ENCODE assay signal across 21 cellular contexts in genomic region chr9:90884178-90884577, GRCh38.
DNase-seq lines count a peak whose midpoint lies in the region; ATAC-seq, FAIRE-seq and TF ChIP-seq lines count a peak whose summit lies in the region.
"Had no signal": no experiment of that assay in that cellular context is flagged by ENCODE, and none has a peak within 500 bp of the region (broad histone marks: within the 10 kb centered on the region; RNA-seq: fewer than 3 reads in every experiment).

No MANE protein-coding gene starts in this region.

- CTCF ChIA-PET in A549 (lab: Yijun Ruan, JAX) (no interaction called here), activated B cell treated with CpG ODN at 0.5 μM for 24 hours (lab: Charles Lee) (no interaction called here)

- no peak for TF ChIP-seq EP300 in A549 (IDR thresholded peaks at IDR 0.05)

- H3K9ac ChIP-seq in colonic mucosa (ENCODE audit: low read depth in 2 of 2, low read length in 2 of 2): no peak overlapping the region

- TF ChIP-seq RAD21 in A549 (conservative IDR thresholded peaks at IDR 0.05 in 1 of 2, IDR thresholded peaks at IDR 0.05 in 1 of 2): no peak

- POLR2A ChIA-PET in A549 (lab: Yijun Ruan, JAX) (no interaction called here), activated B cell treated with CpG ODN at 0.5 μM for 24 hours (lab: Charles Lee) (no interaction called here)

- H3K4me3 ChIP-seq in A549 (no peak overlapping the region), pancreas (no peak overlapping the region), colonic mucosa (no peak overlapping the region)

- peaks cover 0 to 15% (median 0%) of the 10 kb centered on the region in 3 donors for H3K36me3 ChIP-seq in pancreas
- peaks cover 6% of the 10 kb centered on the region for H3K36me3 ChIP-seq in colonic mucosa
- H3K36me3 ChIP-seq: BE2C had no signal

- no peaks in the 10 kb centered on the region for H3K4me1 ChIP-seq in A549
- H3K4me1 ChIP-seq in pancreas: no peaks in the 10 kb centered on the region
- H3K4me1 ChIP-seq in colonic mucosa: no peaks in the 10 kb centered on the region
- H3K4me1 ChIP-seq: BE2C, Caco-2 had no signal

- 70% methylated on average over 8 of the region's 8 CpGs for WGBS in A549 (ENCODE audit: missing lambda C conversion rate)
- 75 to 83% methylated on average over 8 of the region's 8 CpGs for WGBS in pancreas, 2 donors

- no peak overlapping the region for H3K4me3 Mint-ChIP-seq in activated B cell treated with CpG ODN at 0.5 μM for 24 hours
- H3K4me3 Mint-ChIP-seq: CD4-positive, CD25-positive, alpha-beta regulatory T cell; H9 had no signal

- H3K36me3 Mint-ChIP-seq in activated B cell treated with CpG ODN at 0.5 μM for 24 hours (ENCODE audit: low read depth): peaks cover 82% of the 10 kb centered on the region
- H3K36me3 Mint-ChIP-seq: CD4-positive, CD25-positive, alpha-beta regulatory T cell had no signal

- no peaks in the 10 kb centered on the region for H3K9me3 Mint-ChIP-seq in activated B cell treated with CpG ODN at 0.5 μM for 24 hours

- DNase-seq in A549 (ENCODE audit: low read depth in 1 of 2, low spot score in 1 of 2) (no peak), GM12891 (ENCODE audit: insufficient read length, low spot score) (no peak), activated B cell treated with CpG ODN at 0.5 μM for 24 hours (no peak), pancreas (no peak), NCI-H1105 (lab: John Stamatoyannopoulos, UW) (no peak), colonic mucosa (no peak)
- DNase-seq in activated naive CD4-positive, alpha-beta T cell (lab: John Stamatoyannopoulos, UW): no peak
- DNase-seq: ACHN; BE2C; C1 segment of cervical spinal cord; Caco-2; CD4-positive, CD25-positive, alpha-beta regulatory T cell; DMS153; DND-41; EL; GOT3; H9; KG1 had no signal

- H3K27ac ChIP-seq in A549: no peak overlapping the region
- no peak overlapping the region for H3K27ac ChIP-seq in pancreas
- no peak overlapping the region for H3K27ac ChIP-seq in colonic mucosa

- ATAC-seq in A549: no peak
- no peak for ATAC-seq in activated B cell treated with CpG ODN at 0.5 μM for 24 hours (ENCODE audit: low read depth)
- no peak for ATAC-seq in pancreas
- ATAC-seq in GM18873 (IDR thresholded peaks at IDR 0.05; ENCODE audit: low FRiP score, unreplicated experiment): no peak
- ATAC-seq: HepG2 had no signal

- H3K4me1 Mint-ChIP-seq in activated B cell treated with CpG ODN at 0.5 μM for 24 hours: peaks cover 41% of the 10 kb centered on the region
- H3K4me1 Mint-ChIP-seq: CD4-positive, CD25-positive, alpha-beta regulatory T cell had no signal

- no peaks in the 10 kb centered on the region for H3K27me3 Mint-ChIP-seq in activated B cell treated with CpG ODN at 0.5 μM for 24 hours
- H3K27me3 Mint-ChIP-seq: CD4-positive, CD25-positive, alpha-beta regulatory T cell; IgD-negative memory B cell had no signal

- TF ChIP-seq CTCF in A549 (IDR thresholded peaks at IDR 0.05) (no peak), activated B cell treated with CpG ODN at 0.5 μM for 24 hours (IDR thresholded peaks at IDR 0.05) (no peak), pancreas (IDR thresholded peaks at IDR 0.05) (no peak), colonic mucosa (IDR thresholded peaks at IDR 0.05) (no peak)

- intact Hi-C loops in activated B cell treated with CpG ODN at 0.5 μM for 24 hours (cut with micrococcal nuclease) (no loop called here), pancreas (cut with DNase I) (no loop called here), colonic mucosa (cut with DNase I) (no loop called here)

- peak overlapping the region; percentile 69 for H3K27ac Mint-ChIP-seq in activated B cell treated with CpG ODN at 0.5 μM for 24 hours
- H3K27ac Mint-ChIP-seq: CD4-positive, CD25-positive, alpha-beta regulatory T cell had no signal

- no peak overlapping the region for H3K4me2 ChIP-seq in A549

- H3K27me3 ChIP-seq in pancreas (no peaks in the 10 kb centered on the region), colonic mucosa (no peaks in the 10 kb centered on the region)
- H3K27me3 ChIP-seq: BE2C had no signal

- FAIRE-seq in A549 (lab: Jason Lieb, UNC) (peak; percentile 68), GM12891 (lab: Jason Lieb, UNC) (peak; percentile 95), pancreas (lab: Jason Lieb, UNC) (peak; percentile 98)
- FAIRE-seq: HepG2 had no signal

- H3K9me3 ChIP-seq in A549 (peaks cover 6% of the 10 kb centered on the region; the same call in 2 of the 3 replicates), pancreas (no peaks in the 10 kb centered on the region), colonic mucosa (no peaks in the 10 kb centered on the region)
- H3K9me3 ChIP-seq: BE2C, Caco-2 had no signal

- TF ChIP-seq POLR2A in A549 (IDR thresholded peaks at IDR 0.05; ENCODE audit: low read length): no peak
- TF ChIP-seq POLR2A in GM12891 (IDR thresholded peaks at IDR 0.05; ENCODE audit: low read depth, low read length): no peak

TF ChIP-seq in A549, 52 proteins besides CTCF, POLR2A, EP300 and RAD21:
- no peak for TF ChIP-seq FOSL2 (IDR thresholded peaks at IDR 0.05)
- no peak for TF ChIP-seq FOSL2 (CRISPR knock-in tag; IDR thresholded peaks at IDR 0.05)
- no peak for TF ChIP-seq HOXA7 (CRISPR knock-in tag; IDR thresholded peaks at IDR 0.05)
- no peak for TF ChIP-seq REST (IDR thresholded peaks at IDR 0.05)
- no peak for TF ChIP-seq E2F6 (IDR thresholded peaks at IDR 0.05; ENCODE audit: borderline replicate concordance, low read depth)
- no peak for TF ChIP-seq CHD2 (IDR thresholded peaks at IDR 0.05; ENCODE audit: low read length, partially characterized antibody)

TF ChIP-seq in GM12891, 5 proteins besides CTCF, POLR2A, EP300 and RAD21:
- TF ChIP-seq POLR2AphosphoS5 (IDR thresholded peaks at IDR 0.05; ENCODE audit: low read depth, low read length): no peak
- TF ChIP-seq TAF1 (IDR thresholded peaks at IDR 0.05; ENCODE audit: low read depth, low read length): no peak
- TF ChIP-seq SPI1 (IDR thresholded peaks at IDR 0.05; ENCODE audit: low read depth, low read length): no peak
- no peak for TF ChIP-seq PAX5 (IDR thresholded peaks at IDR 0.05; ENCODE audit: insufficient read depth, low read length, severe bottlenecking)
- TF ChIP-seq POU2F2 (IDR thresholded peaks at IDR 0.05; ENCODE audit: low read depth, low read length): no peak
